ENCODE assay signal across 6 cellular contexts in the genomic region with DNA sequence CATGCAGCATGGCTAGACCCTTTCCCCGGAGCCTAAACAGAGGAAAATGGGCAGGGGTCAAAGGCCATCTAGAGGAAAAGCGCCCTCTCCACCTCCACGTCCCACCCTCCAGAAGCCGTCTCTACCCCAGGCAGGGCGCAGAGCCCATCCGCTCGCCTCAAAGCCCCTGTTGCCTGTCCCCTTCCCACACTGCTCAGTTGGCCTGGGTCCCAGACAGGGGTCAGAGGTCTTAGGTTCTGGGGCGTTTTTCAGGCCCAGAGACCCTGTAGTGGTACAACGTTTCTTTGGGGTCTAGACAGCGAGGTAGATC.
DNase-seq lines count a peak whose midpoint lies in the region; ATAC-seq lines count a peak whose summit lies in the region.

No MANE protein-coding gene starts in this region.

- no peak for DNase-seq in activated naive CD4-positive, alpha-beta T cell treated with anti-CD3 and anti-CD28 coated beads, Interleukin-2, amount 10 ng/mL, durations not matched to agents 7 days and 5 days
- DNase-seq in memory B cell (ENCODE audit: low spot score in 2 of 2) = peak in 1 of 2 donors; percentile 27
- DNase-seq in cortex of kidney (lab: John Stamatoyannopoulos, UW) = no peak
- DNase-seq in NCI-H2227 (lab: John Stamatoyannopoulos, UW; ENCODE audit: unreplicated experiment) = no peak

- peaks cover 0 to 6% (median 0%) of the 10 kb centered on the region in 11 experiments; a peak in 2 of 22 replicates for H3K36me3 ChIP-seq in BLaER1 treated with 17β-estradiol and CSF1 and Interleukin-3, amounts not matched to agents 10 nM and 100 nM

- ATAC-seq in HG02588 (IDR thresholded peaks at IDR 0.05; ENCODE audit: unreplicated experiment) = peak; percentile 10
- ATAC-seq in memory B cell (ENCODE audit: low read depth) = no peak

- H3K9me3 Mint-ChIP-seq in activated naive CD4-positive, alpha-beta T cell treated with anti-CD3 and anti-CD28 coated beads, Interleukin-2, amount 10 ng/mL, durations not matched to agents 7 days and 5 days = no peaks in the 10 kb centered on the region
- no peaks in the 10 kb centered on the region for H3K9me3 Mint-ChIP-seq in memory B cell

- peak overlapping the region; percentile 80 to 88 (median 84) for H3K9ac ChIP-seq in BLaER1 treated with 17β-estradiol and CSF1 and Interleukin-3, amounts not matched to agents 10 nM and 100 nM

- no peaks in the 10 kb centered on the region for H3K27me3 Mint-ChIP-seq in activated naive CD4-positive, alpha-beta T cell treated with anti-CD3 and anti-CD28 coated beads, Interleukin-2, amount 10 ng/mL, durations not matched to agents 7 days and 5 days
- H3K27me3 Mint-ChIP-seq in memory B cell = no peaks in the 10 kb centered on the region

- H3K27ac Mint-ChIP-seq in activated naive CD4-positive, alpha-beta T cell treated with anti-CD3 and anti-CD28 coated beads, Interleukin-2, amount 10 ng/mL, durations not matched to agents 7 days and 5 days = peak overlapping the region; percentile 95
- H3K27ac Mint-ChIP-seq in memory B cell = peak overlapping the region; percentile 69

- H3K36me3 Mint-ChIP-seq in activated naive CD4-positive, alpha-beta T cell treated with anti-CD3 and anti-CD28 coated beads, Interleukin-2, amount 10 ng/mL, durations not matched to agents 7 days and 5 days = peaks cover 10% of the 10 kb centered on the region
- H3K36me3 Mint-ChIP-seq in memory B cell = peaks cover 5% of the 10 kb centered on the region

- peak overlapping the region; percentile 51 to 77 (median 66) for H3K4me3 ChIP-seq in BLaER1 treated with 17β-estradiol and CSF1 and Interleukin-3, amounts not matched to agents 10 nM and 100 nM

- H3K4me1 Mint-ChIP-seq in activated naive CD4-positive, alpha-beta T cell treated with anti-CD3 and anti-CD28 coated beads, Interleukin-2, amount 10 ng/mL, durations not matched to agents 7 days and 5 days = peaks cover 17% of the 10 kb centered on the region
- H3K4me1 Mint-ChIP-seq in memory B cell = peaks cover 11% of the 10 kb centered on the region

- H3K4me2 ChIP-seq in BLaER1 treated with 17β-estradiol and CSF1 and Interleukin-3, amounts not matched to agents 10 nM and 100 nM = peak overlapping the region; percentile 88 to 99 (median 98)

- H3K27ac ChIP-seq in BLaER1 treated with 17β-estradiol and CSF1 and Interleukin-3, amounts not matched to agents 10 nM and 100 nM = peak overlapping the region; percentile 74 to 91 (median 89)

- no peaks in the 10 kb centered on the region for H3K9me3 ChIP-seq in BLaER1 treated with 17β-estradiol and CSF1 and Interleukin-3, amounts not matched to agents 10 nM and 100 nM (replicated peaks in 1 of 11)

- no peaks in the 10 kb centered on the region for H3K27me3 ChIP-seq in BLaER1 treated with 17β-estradiol and CSF1 and Interleukin-3, amounts not matched to agents 10 nM and 100 nM

- H3K4me3 Mint-ChIP-seq in activated naive CD4-positive, alpha-beta T cell treated with anti-CD3 and anti-CD28 coated beads, Interleukin-2, amount 10 ng/mL, durations not matched to agents 7 days and 5 days = peak overlapping the region; percentile 83
- peak overlapping the region; percentile 73 for H3K4me3 Mint-ChIP-seq in memory B cell

- no peaks in the 10 kb centered on the region for H4K20me1 ChIP-seq in BLaER1 treated with 17β-estradiol and CSF1 and Interleukin-3, amounts not matched to agents 10 nM and 100 nM

- peaks cover 10 to 53% (median 41%) of the 10 kb centered on the region in 10 experiments for H3K4me1 ChIP-seq in BLaER1 treated with 17β-estradiol and CSF1 and Interleukin-3, amounts not matched to agents 10 nM and 100 nM

- CTCF ChIA-PET in activated naive CD4-positive, alpha-beta T cell treated with anti-CD3 and anti-CD28 coated beads, Interleukin-2, amount 10 ng/mL, durations not matched to agents 7 days and 5 days (lab: Charles Lee) = interaction anchor here (1.3 to 4.4 kb wide), 2 partner anchors 28 to 45 kb away, joined by 4 to 26 read pairs; a partner anchor contains a TSS
